In genomic region chr3:172622156-172622555, GRCh38 we compare ENCODE assay signal across 27 cellular contexts.
DNase-seq lines count a peak whose midpoint lies in the region; ATAC-seq, FAIRE-seq and TF ChIP-seq lines count a peak whose summit lies in the region.
"Had no signal": no experiment of that assay in that cellular context is flagged by ENCODE, and none has a peak within 500 bp of the region (broad histone marks: within the 10 kb centered on the region; RNA-seq: fewer than 3 reads in every experiment).

No MANE protein-coding gene starts in this region.

- H3K27me3 Mint-ChIP-seq in GM23338 (ENCODE audit: insufficient read depth, low read depth, poor library complexity) (peaks cover 4% of the 10 kb centered on the region), type B pancreatic cell (no peaks in the 10 kb centered on the region)
- H3K27me3 Mint-ChIP-seq: activated naive CD8-positive, alpha-beta T cell treated with anti-CD3 and anti-CD28 coated beads, Interleukin-2, amount 50 U/mL, for 24 hours; central memory CD8-positive, alpha-beta T cell; naive thymus-derived CD8-positive, alpha-beta T cell; T-cell had no signal

- TF ChIP-seq POLR2A in A549 (IDR thresholded peaks at IDR 0.05; ENCODE audit: low read length), result no peak

- H3K27ac Mint-ChIP-seq in GM23338 (no peak overlapping the region; the same call in 1 of the 2 replicates), type B pancreatic cell (no peak overlapping the region)
- H3K27ac Mint-ChIP-seq: activated CD8-positive, alpha-beta T cell treated with anti-CD3 and anti-CD28 coated beads, Interleukin-2, amount 10 ng/mL, durations not matched to agents 7 days and 5 days; activated naive CD8-positive, alpha-beta T cell treated with anti-CD3 and anti-CD28 coated beads, Interleukin-2, amount 50 U/mL, for 24 hours; HFFc6; T-cell had no signal

- FAIRE-seq in A549 (lab: Jason Lieb, UNC), result no peak
- FAIRE-seq: GM18507, TTC549 had no signal

- no peak for ATAC-seq in A549
- ATAC-seq in GM23338, result peak; percentile 57
- no peak for ATAC-seq in foreskin keratinocyte
- ATAC-seq in GM18907 (IDR thresholded peaks at IDR 0.05; ENCODE audit: unreplicated experiment), result no peak
- ATAC-seq in GM19463 (IDR thresholded peaks at IDR 0.05; ENCODE audit: unreplicated experiment), result no peak
- ATAC-seq: activated CD8-positive, alpha-beta T cell treated with anti-CD3 and anti-CD28 coated beads, Interleukin-2, amount 10 ng/mL, durations not matched to agents 7 days and 5 days; activated naive CD8-positive, alpha-beta T cell treated with anti-CD3 and anti-CD28 coated beads, Interleukin-2, amount 50 U/mL, for 24 hours; T-cell had no signal

- H3K27ac ChIP-seq in A549 (peak overlapping the region in 1 of 2 experiments; percentile 3; a peak in 2 of 6 replicates), GM23338 (ENCODE audit: low read depth) (no peak overlapping the region), VCaP (peak overlapping the region; percentile 79), foreskin keratinocyte (peak overlapping the region; percentile 26)
- H3K27ac ChIP-seq: dorsolateral prefrontal cortex had no signal

- no peak overlapping the region for H3K4me3 Mint-ChIP-seq in GM23338
- H3K4me3 Mint-ChIP-seq in type B pancreatic cell, result no peak overlapping the region
- H3K4me3 Mint-ChIP-seq: activated CD8-positive, alpha-beta T cell treated with anti-CD3 and anti-CD28 coated beads, Interleukin-2, amount 10 ng/mL, durations not matched to agents 7 days and 5 days; activated naive CD8-positive, alpha-beta T cell treated with anti-CD3 and anti-CD28 coated beads, Interleukin-2, amount 50 U/mL, for 24 hours; central memory CD8-positive, alpha-beta T cell; HFFc6 had no signal

- H3K9me2 ChIP-seq in GM23338 (ENCODE audit: insufficient read depth), result no peaks in the 10 kb centered on the region

- POLR2A ChIA-PET in A549 (lab: Yijun Ruan, JAX), result no interaction called here

- no peak for TF ChIP-seq EP300 in A549 (IDR thresholded peaks at IDR 0.05)

- no peaks in the 10 kb centered on the region for H3K36me3 ChIP-seq in GM23338 (ENCODE audit: insufficient read depth)
- H3K36me3 ChIP-seq in H7 (replicated peaks; ENCODE audit: control insufficient read depth, insufficient read depth, low read length), result no peaks in the 10 kb centered on the region

- H3F3A ChIP-seq in GM23338 (replicated peaks; ENCODE audit: low read depth), result no peaks in the 10 kb centered on the region

- DNase-seq in A549 (ENCODE audit: low read depth in 1 of 2, low spot score in 1 of 2) (no peak), GM23338 (ENCODE audit: low spot score) (peak; percentile 5), foreskin keratinocyte (no peak), H7 (no peak), type B pancreatic cell (ENCODE audit: extremely low spot score, unreplicated experiment) (no peak)
- DNase-seq: activated CD4-positive, alpha-beta T cell treated with anti-CD3 and anti-CD28 coated beads for 1 hour; activated CD8-positive, alpha-beta T cell treated with anti-CD3 and anti-CD28 coated beads, Interleukin-2, amount 10 ng/mL, durations not matched to agents 7 days and 5 days; activated naive CD8-positive, alpha-beta T cell treated with anti-CD3 and anti-CD28 coated beads, Interleukin-2, amount 50 U/mL, for 24 hours; activated T-cell treated with anti-CD3 and anti-CD28 coated beads for 4 hours; C1 segment of cervical spinal cord; dorsolateral prefrontal cortex; HFFc6; NCI-H1092 treated with DMSO at 0.1 percent for 48 hours; NCI-H226; NCI-H774; retina; RPMI8226; stimulated activated CD4-positive, alpha-beta T cell treated with anti-CD3 and anti-CD28 coated beads, Interleukin-2, amount 100 ng/mL, for 24 hours; T-cell had no signal

- no peaks in the 10 kb centered on the region for H3K79me2 ChIP-seq in GM23338 (replicated peaks; ENCODE audit: insufficient read depth)

- H3K9me3 Mint-ChIP-seq in GM23338 (no peaks in the 10 kb centered on the region), type B pancreatic cell (no peaks in the 10 kb centered on the region)
- H3K9me3 Mint-ChIP-seq: central memory CD8-positive, alpha-beta T cell; HFFc6 had no signal

- H2AFZ ChIP-seq in GM23338, result peak overlapping the region; percentile 60; the same call in 1 of the 2 replicates

- H3K4me2 ChIP-seq in A549, result peak overlapping the region; percentile 87; the same call in 2 of the 3 replicates
- H3K4me2 ChIP-seq in GM23338, result peak overlapping the region; percentile 3

- 67% methylated on average over 2 of the region's 2 CpGs for WGBS in A549 (ENCODE audit: missing lambda C conversion rate)

- H4K20me1 ChIP-seq in GM23338 (replicated peaks; ENCODE audit: insufficient read depth), result no peaks in the 10 kb centered on the region

- H3K36me3 Mint-ChIP-seq in GM23338 (ENCODE audit: low read depth) (no peaks in the 10 kb centered on the region), type B pancreatic cell (no peaks in the 10 kb centered on the region)
- H3K36me3 Mint-ChIP-seq: T-cell had no signal

- H3K4me1 ChIP-seq in A549, result peaks cover 36% of the 10 kb centered on the region
- peaks cover 9% of the 10 kb centered on the region; the same call in 1 of the 2 replicates for H3K4me1 ChIP-seq in GM23338 (ENCODE audit: insufficient read depth)
- H3K4me1 ChIP-seq in foreskin keratinocyte, result peaks cover 10% of the 10 kb centered on the region

- CTCF ChIA-PET in A549 (lab: Yijun Ruan, JAX), result interaction anchor here (0.9 to 2.6 kb wide), 8 partner anchors 10 to 502 kb away, joined by 3 to 30 read pairs (median 4); no protein-coding TSS in a partner anchor

- H3K4me3 ChIP-seq in A549 (no peak overlapping the region), GM23338 (no peak overlapping the region), H7 (ENCODE audit: insufficient read depth, low read depth, low read length) (no peak overlapping the region)
- H3K4me3 ChIP-seq: dorsolateral prefrontal cortex, smooth muscle cell had no signal

- H3K4me1 Mint-ChIP-seq in GM23338, result peaks cover 11% of the 10 kb centered on the region
- no peaks in the 10 kb centered on the region for H3K4me1 Mint-ChIP-seq in type B pancreatic cell (ENCODE audit: unreplicated experiment)
- H3K4me1 Mint-ChIP-seq: central memory CD8-positive, alpha-beta T cell had no signal

- H3K27me3 ChIP-seq in GM23338 (ENCODE audit: insufficient read depth) (no peaks in the 10 kb centered on the region), foreskin keratinocyte (no peaks in the 10 kb centered on the region), H7 (ENCODE audit: control insufficient read depth, insufficient read depth, low read length) (no peaks in the 10 kb centered on the region)
- H3K27me3 ChIP-seq: dorsolateral prefrontal cortex had no signal

- H3K9me3 ChIP-seq in A549, result no peaks in the 10 kb centered on the region

- TF ChIP-seq RAD21 in A549 (conservative IDR thresholded peaks at IDR 0.05 in 1 of 2, IDR thresholded peaks at IDR 0.05 in 1 of 2), result no peak

- TF ChIP-seq CTCF in A549 (IDR thresholded peaks at IDR 0.05) (no peak), GM23338 (conservative IDR thresholded peaks at IDR 0.05; ENCODE audit: low read depth in 2 of 2) (no peak), VCaP (conservative IDR thresholded peaks at IDR 0.05) (no peak), foreskin keratinocyte (conservative IDR thresholded peaks at IDR 0.05) (no peak), type B pancreatic cell (conservative IDR thresholded peaks at IDR 0.05) (no peak)

TF ChIP-seq in A549, 52 proteins besides CTCF, POLR2A, EP300 and RAD21:
- no peak for TF ChIP-seq ZSCAN20 (CRISPR knock-in tag; IDR thresholded peaks at IDR 0.05)
- no peak for TF ChIP-seq POLR2AphosphoS2 (conservative IDR thresholded peaks at IDR 0.05; ENCODE audit: low read length)
- no peak for TF ChIP-seq HDAC2 (IDR thresholded peaks at IDR 0.05)
- TF ChIP-seq KDM5A (IDR thresholded peaks at IDR 0.05), result no peak
- no peak for TF ChIP-seq FOSL2 (IDR thresholded peaks at IDR 0.05)
- no peak for TF ChIP-seq FOSL2 (CRISPR knock-in tag; IDR thresholded peaks at IDR 0.05)
- no peak for TF ChIP-seq HOXB5 (CRISPR knock-in tag; IDR thresholded peaks at IDR 0.05)
- no peak for TF ChIP-seq RFX5 (IDR thresholded peaks at IDR 0.05)
- TF ChIP-seq BHLHE40 (IDR thresholded peaks at IDR 0.05; ENCODE audit: low read depth, low read length), result no peak
- no peak for TF ChIP-seq PHF8 (IDR thresholded peaks at IDR 0.05; ENCODE audit: borderline replicate concordance, low read depth)

TF ChIP-seq in GM23338, 12 proteins besides CTCF, POLR2A, EP300 and RAD21:
- TF ChIP-seq ZNF331 (CRISPR knock-in tag; IDR thresholded peaks at IDR 0.05; ENCODE audit: low read depth) (no peak), ZNF114 (CRISPR knock-in tag; IDR thresholded peaks at IDR 0.05) (no peak), EZH2 (IDR thresholded peaks at IDR 0.05; ENCODE audit: low read depth, unreplicated experiment) (no peak), REST (IDR thresholded peaks at IDR 0.05; ENCODE audit: unreplicated experiment) (no peak), STAT1 (IDR thresholded peaks at IDR 0.05; ENCODE audit: unreplicated experiment) (no peak)
